Comparison of ENCODE assay signal across 7 cellular contexts in genomic region chr14:53180272-53181221, GRCh38.
DNase-seq lines count a peak whose midpoint lies in the region; ATAC-seq lines count a peak whose summit lies in the region.

No MANE protein-coding gene starts in this region.

- peak; percentile 54 for DNase-seq in T-helper 2 cell treated with Interferon-gamma antibody and Interleukin-4, amounts not matched to agents 5 μg/mL and 100 μg/mL, for 36 hours (ENCODE audit: low spot score)
- DNase-seq in effector CD4-positive, alpha-beta T cell = peak; percentile 4
- peak; percentile 23 for DNase-seq in stimulated activated CD8-positive, alpha-beta memory T cell treated with anti-CD3 and anti-CD28 coated beads, Interleukin-12 subunit alpha, Interleukin-12 subunit beta, amount 100 ng/mL, for 24 hours (ENCODE audit: extremely low read depth)
- DNase-seq in UCSD-AML1 (lab: John Stamatoyannopoulos, UW; ENCODE audit: unreplicated experiment) (no peak), inferior parietal cortex (ENCODE audit: extremely low spot score) (no peak), NCI-H1694 (lab: John Stamatoyannopoulos, UW) (no peak)

- H3K36me3 Mint-ChIP-seq in T-helper 2 cell treated with Interferon-gamma antibody and Interleukin-4, amounts not matched to agents 5 μg/mL and 100 μg/mL, for 36 hours (ENCODE audit: low read depth) = peaks cover 3% of the 10 kb centered on the region

- no peaks in the 10 kb centered on the region for H3K27me3 Mint-ChIP-seq in T-helper 2 cell treated with Interferon-gamma antibody and Interleukin-4, amounts not matched to agents 5 μg/mL and 100 μg/mL, for 36 hours (ENCODE audit: low read depth)

- H3K4me3 Mint-ChIP-seq in T-helper 2 cell treated with Interferon-gamma antibody and Interleukin-4, amounts not matched to agents 5 μg/mL and 100 μg/mL, for 36 hours = no peak overlapping the region

- no peak overlapping the region for H3K27ac Mint-ChIP-seq in T-helper 2 cell treated with Interferon-gamma antibody and Interleukin-4, amounts not matched to agents 5 μg/mL and 100 μg/mL, for 36 hours

- H3K9me3 Mint-ChIP-seq in T-helper 2 cell treated with Interferon-gamma antibody and Interleukin-4, amounts not matched to agents 5 μg/mL and 100 μg/mL, for 36 hours = no peaks in the 10 kb centered on the region

- peaks cover 13% of the 10 kb centered on the region for H3K4me1 Mint-ChIP-seq in T-helper 2 cell treated with Interferon-gamma antibody and Interleukin-4, amounts not matched to agents 5 μg/mL and 100 μg/mL, for 36 hours (ENCODE audit: low read depth)

- ATAC-seq in GM21737 (IDR thresholded peaks at IDR 0.05; ENCODE audit: unreplicated experiment) = peak; percentile 60

Comparison
In these comparisons a context has a peak if more than half of its experiments do, and no peak if none do; other contexts are left out.
1. DNase-seq: peak in T-helper 2 cell treated with Interferon-gamma antibody and Interleukin-4, amounts not matched to agents 5 μg/mL and 100 μg/mL, for 36 hours (single experiment), effector CD4-positive, alpha-beta T cell (single experiment) and stimulated activated CD8-positive, alpha-beta memory T cell treated with anti-CD3 and anti-CD28 coated beads, Interleukin-12 subunit alpha, Interleukin-12 subunit beta, amount 100 ng/mL, for 24 hours (single experiment); none in UCSD-AML1 (single experiment), inferior parietal cortex (single experiment) and NCI-H1694 (single experiment).